In the genomic region with DNA sequence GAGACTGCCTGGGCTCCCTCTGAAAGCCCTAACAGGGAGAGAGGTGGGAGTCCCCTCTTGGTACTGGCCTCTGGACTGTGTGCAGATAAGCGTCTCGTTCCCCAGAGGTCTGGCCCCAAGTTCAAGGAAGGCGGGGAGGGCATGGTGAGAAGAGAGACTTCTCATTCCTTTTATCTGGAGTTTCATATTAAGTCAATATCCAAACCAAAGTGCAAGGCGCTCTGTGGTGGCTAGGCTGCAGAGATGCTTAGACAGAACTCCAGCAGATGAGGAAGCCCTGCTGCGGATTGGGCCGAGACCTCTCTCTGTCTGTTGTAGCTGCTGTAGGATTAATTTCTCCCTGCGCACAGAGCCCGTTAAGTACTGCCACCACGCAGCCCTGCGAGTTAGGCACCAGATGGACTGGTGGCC, we compare ENCODE assay signal across 28 cellular contexts. TPM values are rescaled to one million over a fixed set of nuclear protein-coding genes. Genes with fewer than 3 reads are reported as not detected.
A peak's percentile ranks its signal among the peaks of the same experiment; 100 is the strongest.
DNase-seq lines count a peak whose midpoint lies in the region; ATAC-seq, FAIRE-seq and TF ChIP-seq lines count a peak whose summit lies in the region.
"Had no signal": no experiment of that assay in that cellular context is flagged by ENCODE, and none has a peak within 500 bp of the region (broad histone marks: within the 10 kb centered on the region; RNA-seq: fewer than 3 reads in every experiment).

No MANE protein-coding gene starts in this region.

- H3K9me3 Mint-ChIP-seq in glutamatergic neuron (ENCODE audit: unreplicated experiment) = peaks cover 8% of the 10 kb centered on the region
- H3K9me3 Mint-ChIP-seq: activated CD4-positive, alpha-beta memory T cell treated with anti-CD3 and anti-CD28 coated beads, Interleukin-2, amount 10 ng/mL, durations not matched to agents 7 days and 5 days; activated T-helper 17 cell treated with anti-CD3 and anti-CD28 coated beads, Interleukin-2, amount 50 U/mL, for 72 hours; immature natural killer cell; stimulated activated naive CD8-positive, alpha-beta T cell treated with anti-CD3 and anti-CD28 coated beads, Interleukin-15, amount 100 ng/mL, for 72 hours had no signal

- no peaks in the 10 kb centered on the region for H3K36me3 ChIP-seq in small intestine (ENCODE audit: control insufficient read depth in 2 of 2, insufficient read depth in 2 of 2, low read length in 2 of 2)
- H3K36me3 ChIP-seq: brain microvascular endothelial cell had no signal

- ATAC-seq in GM18520 (IDR thresholded peaks at IDR 0.05; ENCODE audit: unreplicated experiment) = no peak
- ATAC-seq in HG02852 (IDR thresholded peaks at IDR 0.05; ENCODE audit: unreplicated experiment) = no peak
- ATAC-seq: activated T-helper 17 cell treated with anti-CD3 and anti-CD28 coated beads, Interleukin-2, amount 50 U/mL, for 72 hours; stimulated activated naive CD8-positive, alpha-beta T cell treated with anti-CD3 and anti-CD28 coated beads, Interleukin-15, amount 100 ng/mL, for 72 hours had no signal

- H3K27ac ChIP-seq in angular gyrus (ENCODE audit: low read depth, low read length) (peak overlapping the region; percentile 1), small intestine (ENCODE audit: low read depth in 1 of 2, low read length in 1 of 2) (no peak overlapping the region)
- H3K27ac ChIP-seq: BLaER1 treated with 17β-estradiol and CSF1 and Interleukin-3, amounts not matched to agents 10 nM and 100 nM; brain microvascular endothelial cell; GM23248; tibial artery had no signal

- H3K27me3 ChIP-seq in small intestine (ENCODE audit: control insufficient read depth in 2 of 2, insufficient read depth in 2 of 2, low read length in 2 of 2) = no peaks in the 10 kb centered on the region
- H3K27me3 ChIP-seq: BLaER1 treated with 17β-estradiol and CSF1 and Interleukin-3, amounts not matched to agents 10 nM and 100 nM; brain microvascular endothelial cell; tibial artery had no signal

- no peaks in the 10 kb centered on the region for H3K27me3 Mint-ChIP-seq in glutamatergic neuron (ENCODE audit: unreplicated experiment)
- H3K27me3 Mint-ChIP-seq: activated CD4-positive, alpha-beta memory T cell treated with anti-CD3 and anti-CD28 coated beads, Interleukin-2, amount 10 ng/mL, durations not matched to agents 7 days and 5 days; activated T-helper 17 cell treated with anti-CD3 and anti-CD28 coated beads, Interleukin-2, amount 50 U/mL, for 72 hours; stimulated activated naive CD8-positive, alpha-beta T cell treated with anti-CD3 and anti-CD28 coated beads, Interleukin-15, amount 100 ng/mL, for 72 hours had no signal

- 52 to 64% (median 62%) methylated on average over 10 of the region's 10 CpGs for WGBS in small intestine, 3 donors

- peak overlapping the region; percentile 69 for H3K27ac Mint-ChIP-seq in glutamatergic neuron (ENCODE audit: unreplicated experiment)
- H3K27ac Mint-ChIP-seq: activated CD4-positive, alpha-beta memory T cell treated with anti-CD3 and anti-CD28 coated beads, Interleukin-2, amount 10 ng/mL, durations not matched to agents 7 days and 5 days; activated T-helper 17 cell treated with anti-CD3 and anti-CD28 coated beads, Interleukin-2, amount 50 U/mL, for 72 hours; immature natural killer cell had no signal

- H3K4me3 ChIP-seq in small intestine (ENCODE audit: low read depth in 1 of 2, low read length in 2 of 2) = no peak overlapping the region
- H3K4me3 ChIP-seq: BLaER1 treated with 17β-estradiol and CSF1 and Interleukin-3, amounts not matched to agents 10 nM and 100 nM; GM23248; SK-N-MC; tibial artery had no signal

- H3K4me3 Mint-ChIP-seq in glutamatergic neuron (ENCODE audit: unreplicated experiment) = no peak overlapping the region
- H3K4me3 Mint-ChIP-seq: activated CD4-positive, alpha-beta memory T cell treated with anti-CD3 and anti-CD28 coated beads, Interleukin-2, amount 10 ng/mL, durations not matched to agents 7 days and 5 days; activated T-helper 17 cell treated with anti-CD3 and anti-CD28 coated beads, Interleukin-2, amount 50 U/mL, for 72 hours; immature natural killer cell; stimulated activated naive CD8-positive, alpha-beta T cell treated with anti-CD3 and anti-CD28 coated beads, Interleukin-15, amount 100 ng/mL, for 72 hours had no signal

- H3K4me1 ChIP-seq in small intestine (ENCODE audit: control insufficient read depth in 2 of 2, insufficient read depth in 1 of 2, low read depth in 1 of 2, low read length in 1 of 2) = no peaks in the 10 kb centered on the region
- H3K4me1 ChIP-seq: tibial artery had no signal

- no peaks in the 10 kb centered on the region for H3K9me3 ChIP-seq in small intestine (ENCODE audit: control insufficient read depth, low read depth)
- H3K9me3 ChIP-seq: BLaER1 treated with 17β-estradiol and CSF1 and Interleukin-3, amounts not matched to agents 10 nM and 100 nM; tibial artery had no signal

- no peak for FAIRE-seq in small intestine (lab: Jason Lieb, UNC)

- TF ChIP-seq CTCF in GM12873 (IDR thresholded peaks at IDR 0.05; ENCODE audit: insufficient read depth, low read depth, low read length, missing control alignments) = peak; percentile 2
- no peak for TF ChIP-seq CTCF in glutamatergic neuron (IDR thresholded peaks at IDR 0.05; ENCODE audit: partially characterized antibody, unreplicated experiment)

- DNase-seq in glutamatergic neuron = peak; percentile 40
- peak; percentile 38 for DNase-seq in small intestine
- DNase-seq in NCI-H2029 treated with DMSO at 0.1 percent for 48 hours (lab: John Stamatoyannopoulos, UW) = no peak
- no peak for DNase-seq in DMS79 (lab: John Stamatoyannopoulos, UW)
- DNase-seq: activated CD4-positive, alpha-beta memory T cell treated with anti-CD3 and anti-CD28 coated beads, Interleukin-2, amount 10 ng/mL, durations not matched to agents 7 days and 5 days; activated CD4-positive, CD25-positive, alpha-beta regulatory T cell treated with anti-CD3 and anti-CD28 coated beads, Interleukin-2, amount 50 U/mL, for 72 hours; activated naive CD4-positive, alpha-beta T cell treated with anti-CD3 and anti-CD28 coated beads, Interleukin-2, amount 50 U/mL, for 16 hours; brain microvascular endothelial cell; DND-41; effector CD4-positive, alpha-beta T cell; GF-D8; GM23248; immature natural killer cell; IMR-90; mesendoderm; NCI-H1417 treated with DMSO at 0.1 percent for 48 hours; NCI-H2081 treated with DMSO at 0.1 percent for 48 hours; NCI-H446 treated with DMSO at 0.1 percent for 48 hours; stimulated activated CD4-positive, alpha-beta T cell treated with anti-CD3 and anti-CD28 coated beads, Interleukin-1b, Interleukin-23, amount 100 ng/mL, for 48 hours; stimulated activated naive CD8-positive, alpha-beta T cell treated with anti-CD3 and anti-CD28 coated beads, Interleukin-15, amount 100 ng/mL, for 72 hours; tibial artery had no signal

- peaks cover 31% of the 10 kb centered on the region for H3K4me1 Mint-ChIP-seq in glutamatergic neuron (ENCODE audit: low read depth, unreplicated experiment)
- H3K4me1 Mint-ChIP-seq: activated CD4-positive, alpha-beta memory T cell treated with anti-CD3 and anti-CD28 coated beads, Interleukin-2, amount 10 ng/mL, durations not matched to agents 7 days and 5 days; activated T-helper 17 cell treated with anti-CD3 and anti-CD28 coated beads, Interleukin-2, amount 50 U/mL, for 72 hours; immature natural killer cell had no signal

- peaks cover 4% of the 10 kb centered on the region for H3K36me3 Mint-ChIP-seq in glutamatergic neuron (ENCODE audit: unreplicated experiment)

RNA-seq across cellular contexts. Expression of gene MVB12B, which starts 16.0 kb away (rescaled TPM):
- total RNA-seq in glutamatergic neuron (ENCODE audit: unreplicated experiment) = 41.1 TPM
- 1 to 10 TPM; 1.6 to 4.3 (median 4.1) TPM for polyA plus RNA-seq in small intestine

Comparison
In these comparisons a context has a peak if more than half of its experiments do, and no peak if none do; other contexts are left out.
1. DNase-seq: peak in glutamatergic neuron (single experiment) and small intestine (single experiment); none in NCI-H2029 treated with DMSO at 0.1 percent for 48 hours (single experiment) and DMS79 (single experiment).